Comparison of ENCODE assay signal across 9 cellular contexts in genomic region chr6:2858678-2859324, GRCh38. TPM values are rescaled to one million over a fixed set of nuclear protein-coding genes. Genes with fewer than 3 reads are reported as not detected.
DNase-seq lines count a peak whose midpoint lies in the region; ATAC-seq, FAIRE-seq and TF ChIP-seq lines count a peak whose summit lies in the region.
"Had no signal": no experiment of that assay in that cellular context is flagged by ENCODE, and none has a peak within 500 bp of the region (broad histone marks: within the 10 kb centered on the region; RNA-seq: fewer than 3 reads in every experiment).

No MANE protein-coding gene starts in this region.

- TF ChIP-seq POLR2A in GM15510 (IDR thresholded peaks at IDR 0.05; ENCODE audit: borderline replicate concordance, extremely low read depth, insufficient read length) (peak; percentile 36), sigmoid colon (IDR thresholded peaks at IDR 0.05) (no peak)

- ATAC-seq in pancreas (no peak), GM21423 (IDR thresholded peaks at IDR 0.05; ENCODE audit: unreplicated experiment) (no peak)

- WGBS in sigmoid colon, 2 donors = 37 to 64% methylated on average over 5 of the region's 5 CpGs
- 71 to 80% methylated on average over 5 of the region's 5 CpGs for WGBS in pancreas, 2 donors

- H3K4me3 ChIP-seq in sigmoid colon = no peak overlapping the region
- H3K4me3 ChIP-seq in pancreas = no peak overlapping the region

- DNase-seq in T-helper 2 cell (peak in 3 of 5 experiments; percentile 54 to 91 (median 83)), sigmoid colon (no peak), pancreas (no peak), SKM-1 treated with dmso at 0.1 percent for 144 hours (lab: John Stamatoyannopoulos, UW; ENCODE audit: unreplicated experiment) (no peak), ecto neural progenitor cell (ENCODE audit: low spot score) (no peak)
- DNase-seq in effector CD8-positive, alpha-beta T cell (lab: John Stamatoyannopoulos, UW) = peak; percentile 27

- no peaks in the 10 kb centered on the region for H3K9me3 ChIP-seq in sigmoid colon
- H3K9me3 ChIP-seq in pancreas = no peaks in the 10 kb centered on the region

- TF ChIP-seq EP300 in sigmoid colon (IDR thresholded peaks at IDR 0.05) = no peak

- peaks cover 0 to 20% (median 6%) of the 10 kb centered on the region in 4 donors for H3K4me1 ChIP-seq in sigmoid colon
- H3K4me1 ChIP-seq in pancreas = peaks cover 0 to 13% (median 4%) of the 10 kb centered on the region in 3 donors

- intact Hi-C loops in sigmoid colon (cut with DNase I) = loop anchor here (10.0 kb wide), 1 partner anchor 46 kb away; the partner anchor contains the start of gene SERPINB9
- intact Hi-C loops in pancreas (cut with DNase I) = no loop called here

- H3K36me3 ChIP-seq in sigmoid colon (no peaks in the 10 kb centered on the region), pancreas (no peaks in the 10 kb centered on the region)

- FAIRE-seq in pancreas (lab: Jason Lieb, UNC) = no peak
- FAIRE-seq: TTC549 had no signal

- H3K27me3 ChIP-seq in sigmoid colon (no peaks in the 10 kb centered on the region), pancreas (no peaks in the 10 kb centered on the region)

- TF ChIP-seq CTCF in sigmoid colon (IDR thresholded peaks at IDR 0.05) (no peak), pancreas (IDR thresholded peaks at IDR 0.05) (no peak)

- H3K27ac ChIP-seq in sigmoid colon (peak overlapping the region; percentile 16 to 62 (median 54)), pancreas (peak overlapping the region in 2 of 4 donors; percentile 42 to 55)

RNA-seq across cellular contexts. Expression of gene SERPINB1, which starts 17.1 kb away (rescaled TPM):
- 10 to 100 TPM; 19.6 to 88.0 (median 22.9) TPM for total RNA-seq in sigmoid colon
- polyA plus RNA-seq in sigmoid colon = 100 to 1,000 TPM in 2 of 3 donors, 10 to 100 TPM in 1; 97.9 to 230 (median 161) TPM
- total RNA-seq in pancreas = 100 to 1,000 TPM in 5 of 6 donors, 10 to 100 TPM in 1; 94.1 to 285 (median 190) TPM
- polyA plus RNA-seq in pancreas = 10 to 100 TPM; 68.1 to 75.8 TPM

RNA-seq across cellular contexts. Expression of gene SERPINB9, which starts 44.3 kb away (rescaled TPM):
- total RNA-seq in sigmoid colon (1 to 10 TPM; 5.0 to 7.5 (median 6.1) TPM), pancreas (1 to 10 TPM in 4 of 6 donors, under 1 TPM in 2; 0.65 to 4.8 (median 1.4) TPM)
- polyA plus RNA-seq in sigmoid colon (10 to 100 TPM in 1 of 3 donors, 1 to 10 TPM in 2; 2.3 to 16.2 (median 2.4) TPM), pancreas (1 to 10 TPM; 1.2 to 1.4 TPM)

Comparison
In these comparisons a context has a peak if more than half of its experiments do, and no peak if none do; other contexts are left out.
1. DNase-seq: peak in T-helper 2 cell (3 of 5) and effector CD8-positive, alpha-beta T cell (single experiment); none in sigmoid colon (single experiment), pancreas (0 of 6), SKM-1 treated with dmso at 0.1 percent for 144 hours (single experiment) and ecto neural progenitor cell (single experiment).